ENCODE assay signal across 9 cellular contexts in the genomic region with DNA sequence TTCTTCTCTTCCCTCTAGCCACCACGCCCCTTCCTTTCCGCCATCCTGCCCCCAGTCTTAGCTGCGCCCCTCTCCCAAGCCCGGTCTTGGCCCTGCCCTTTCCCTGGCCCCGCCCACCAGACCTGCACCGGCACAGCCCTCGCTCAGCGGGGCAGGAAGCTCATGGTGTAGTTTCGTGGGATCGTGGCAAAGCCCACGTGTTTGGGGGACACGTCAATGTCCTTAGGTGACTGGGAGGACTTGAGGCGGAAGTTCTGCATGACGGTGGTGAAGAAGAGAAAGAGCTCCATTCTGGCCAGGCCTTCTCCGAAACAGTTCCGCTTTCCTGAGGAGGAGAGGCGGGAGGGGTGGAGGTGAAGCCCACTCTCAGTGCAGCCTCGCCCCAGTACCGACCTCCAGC. TPM values are rescaled to one million over a fixed set of nuclear protein-coding genes. Genes with fewer than 3 reads are reported as not detected.
A peak's percentile ranks its signal among the peaks of the same experiment; 100 is the strongest.
DNase-seq lines count a peak whose midpoint lies in the region; ATAC-seq and TF ChIP-seq lines count a peak whose summit lies in the region.
"Not testable (repeated sequence)": the region's sequence is repeated elsewhere in the genome, so short reads cannot be mapped to it uniquely, and the experiment has no call there.
"Had no signal": no experiment of that assay in that cellular context is flagged by ENCODE, and none has a peak within 500 bp of the region (broad histone marks: within the 10 kb centered on the region; RNA-seq: fewer than 3 reads in every experiment).

No MANE protein-coding gene starts in this region.

- not testable (repeated sequence) for H3K9ac ChIP-seq in neural progenitor cell

- H2AFZ ChIP-seq in neural progenitor cell (replicated peaks): peak overlapping the region; percentile 91

- H3K4me2 ChIP-seq in neural progenitor cell: peak overlapping the region; percentile 63

- H3K4me3 Mint-ChIP-seq in T-helper 17 cell: peak overlapping the region; percentile 71
- H3K4me3 Mint-ChIP-seq in neural progenitor cell: peak overlapping the region; percentile 62

- not testable (repeated sequence) for H3F3A ChIP-seq in neural progenitor cell (ENCODE audit: low read depth)

- CTCF ChIA-PET in HEK293 (lab: Yijun Ruan, JAX): not testable (repeated sequence)

- not testable (repeated sequence) for H3K4me1 ChIP-seq in HEK293 (ENCODE audit: control insufficient read depth, insufficient read depth, low read length); left ventricle myocardium inferior; neural progenitor cell; upper lobe of right lung

- H3K4me1 Mint-ChIP-seq in T-helper 17 cell: peaks cover 16% of the 10 kb centered on the region
- H3K4me1 Mint-ChIP-seq in neural progenitor cell: not testable (repeated sequence)

- peak; percentile 46 to 74 (median 60) for DNase-seq in T-helper 17 cell
- DNase-seq in activated CD8-positive, alpha-beta memory T cell treated with anti-CD3 and anti-CD28 coated beads for 24 hours: peak; percentile 91
- DNase-seq in activated naive CD4-positive, alpha-beta T cell treated with anti-CD3 and anti-CD28 coated beads, Interleukin-2, amount 50 U/mL, for 16 hours: peak; percentile 67
- not testable (repeated sequence) for DNase-seq in left ventricle myocardium inferior
- DNase-seq in neural progenitor cell (ENCODE audit: low spot score): peak; percentile 46
- peak; percentile 63 for DNase-seq in stimulated activated CD8-positive, alpha-beta memory T cell treated with anti-CD3 and anti-CD28 coated beads, Interleukin-12 subunit alpha, Interleukin-12 subunit beta, amount 100 ng/mL, for 1 hour (ENCODE audit: low read depth)
- peak; percentile 85 for DNase-seq in upper lobe of right lung

- peak overlapping the region; percentile 90 for H3K27ac Mint-ChIP-seq in T-helper 17 cell
- H3K27ac Mint-ChIP-seq in neural progenitor cell: not testable (repeated sequence)

- H3K9me3 Mint-ChIP-seq in neural progenitor cell: not testable (repeated sequence)

- H4K20me1 ChIP-seq in neural progenitor cell (ENCODE audit: low read depth): not testable (repeated sequence)

- not testable (repeated sequence) for H3K4me3 ChIP-seq in HEK293 (ENCODE audit: low read depth, low read length)
- H3K4me3 ChIP-seq in left ventricle myocardium inferior (peak overlapping the region; percentile 39), neural progenitor cell (peak overlapping the region; percentile 29), upper lobe of right lung (peak overlapping the region; percentile 26)

- POLR2A ChIA-PET in HEK293 (lab: Yijun Ruan, JAX): not testable (repeated sequence)

- H3K27me3 ChIP-seq in left ventricle myocardium inferior (ENCODE audit: low read depth) (peaks cover 23% of the 10 kb centered on the region), neural progenitor cell (peaks cover 39% of the 10 kb centered on the region)
- not testable (repeated sequence) for H3K27me3 ChIP-seq in upper lobe of right lung

- H3K9me3 ChIP-seq in HEK293 (ENCODE audit: control insufficient read depth, insufficient read depth, low read depth, low read length); T-helper 17 cell (ENCODE audit: control insufficient read depth, low read length, poor library complexity, severe bottlenecking); left ventricle myocardium inferior (replicated peaks); neural progenitor cell (ENCODE audit: low read depth); upper lobe of right lung: not testable (repeated sequence)

- not testable (repeated sequence) for H3K27ac ChIP-seq in HEK293 (ENCODE audit: extremely low read depth, low read depth, low read length); left ventricle myocardium inferior (replicated peaks); neural progenitor cell; upper lobe of right lung

- not testable (repeated sequence) for TF ChIP-seq CTCF in HEK293 (tag by site-specific recombination; IDR thresholded peaks at IDR 0.05); left ventricle myocardium inferior (IDR thresholded peaks at IDR 0.05; ENCODE audit: borderline replicate concordance); neural progenitor cell (IDR thresholded peaks at IDR 0.05); upper lobe of right lung (IDR thresholded peaks at IDR 0.05)

- H3K36me3 Mint-ChIP-seq in T-helper 17 cell (ENCODE audit: low read depth); neural progenitor cell: not testable (repeated sequence)

- not testable (repeated sequence) for H3K79me2 ChIP-seq in neural progenitor cell (ENCODE audit: low read depth)

- H3K36me3 ChIP-seq in HEK293 (ENCODE audit: control insufficient read depth in 2 of 2, insufficient read depth in 1 of 2, low read length in 2 of 2); left ventricle myocardium inferior; neural progenitor cell; upper lobe of right lung: not testable (repeated sequence)

- H3K27me3 Mint-ChIP-seq in T-helper 17 cell (peaks cover 15% of the 10 kb centered on the region), neural progenitor cell (ENCODE audit: insufficient read depth, low read depth) (peaks cover 16% of the 10 kb centered on the region)

- intact Hi-C loops in left ventricle myocardium inferior (cut with micrococcal nuclease); upper lobe of right lung (cut with DNase I): not testable (repeated sequence)

- peak; percentile 91 for ATAC-seq in T-helper 17 cell
- peak; percentile 89 for ATAC-seq in upper lobe of right lung

TF ChIP-seq in HEK293, 187 proteins besides CTCF, POLR2A, EP300 and RAD21:
- TF ChIP-seq KLF1 (tag by site-specific recombination; IDR thresholded peaks at IDR 0.05): peak; percentile 66

RNA-seq across cellular contexts. Expression of a gene that starts 6.6 kb away (rescaled TPM):
- total RNA-seq in T-helper 17 cell (not detected), left ventricle myocardium inferior (not detected), neural progenitor cell (ENCODE audit: low replicate concordance) (not detected in 2 replicates), upper lobe of right lung (not detected)
- total RNA-seq: Caco-2 had no signal

RNA-seq across cellular contexts. Expression of a gene that starts 38.4 kb away (rescaled TPM):
- total RNA-seq in T-helper 17 cell: not detected
- total RNA-seq in left ventricle myocardium inferior: not detected
- total RNA-seq in neural progenitor cell (ENCODE audit: low replicate concordance): not detected in 2 replicates
- 1.7 TPM for total RNA-seq in upper lobe of right lung
- total RNA-seq: Caco-2 had no signal

RNA-seq across cellular contexts. Expression of a gene that starts 44.7 kb away (rescaled TPM):
- total RNA-seq in T-helper 17 cell (100 to 1,000 TPM; 112 to 131 TPM), left ventricle myocardium inferior (47.8 TPM), neural progenitor cell (ENCODE audit: low replicate concordance) (27.0 and 97.3 TPM in 2 replicates), upper lobe of right lung (173 TPM)
